34 cellular contexts compared by ENCODE assay signal in genomic region chr13:29808264-29808663, GRCh38.
"Had no signal": no experiment of that assay in that cellular context is flagged by ENCODE, and none has a peak within 500 bp of the region (broad histone marks: within the 10 kb centered on the region; RNA-seq: fewer than 3 reads in every experiment).

No MANE protein-coding gene starts in this region.

- H3K27ac ChIP-seq: brain microvascular endothelial cell, coronary artery, dorsolateral prefrontal cortex had no signal

- H3K4me3 ChIP-seq: coronary artery, dorsolateral prefrontal cortex had no signal

- H3K27ac Mint-ChIP-seq: activated CD4-positive, alpha-beta memory T cell treated with anti-CD3 and anti-CD28 coated beads for 36 hours; activated CD4-positive, alpha-beta T cell treated with anti-CD3 and anti-CD28 coated beads for 36 hours; activated CD4-positive, alpha-beta T cell treated with anti-CD3 and anti-CD28 coated beads, Interleukin-2, amount 10 ng/mL, durations not matched to agents 24 days and 14 days; activated CD8-positive, alpha-beta memory T cell treated with anti-CD3 and anti-CD28 coated beads, Interleukin-2, amount 10 ng/mL, durations not matched to agents 7 days and 5 days; activated CD8-positive, alpha-beta T cell treated with anti-CD3 and anti-CD28 coated beads, Interleukin-2, amount 10 ng/mL, durations not matched to agents 7 days and 5 days; activated naive CD4-positive, alpha-beta T cell treated with anti-CD3 and anti-CD28 coated beads for 36 hours; activated naive CD8-positive, alpha-beta T cell treated with anti-CD3 and anti-CD28 coated beads, Interleukin-2, amount 10 ng/mL, durations not matched to agents 7 days and 5 days; activated T-helper 1 cell treated with anti-CD3 and anti-CD28 coated beads, Interleukin-12 subunit alpha, Interleukin-12 subunit beta, Interleukin-2, Interleukin-4 antibody, amounts not matched to agents 30 ng/mL and 10 ng/mL and 1 ng/mL, durations not matched to agents 14 hours and 24 hours and 36 hours; activated T-helper 2 cell treated with anti-CD3 and anti-CD28 coated beads, Interferon-gamma antibody, Interleukin-2, Interleukin-4, amounts not matched to agents 10 μg/mL and 5 μg/mL and 100 μg/mL, durations not matched to agents 14 hours and 24 hours and 36 hours; dendritic cell treated with granulocyte-macrophage colony-stimulating factor and Interleukin-4, amounts not matched to agents 40 ng/mL and 50 ng/mL, for 4 days; endodermal cell; T-helper 17 cell; T-helper 2 cell treated with Interferon-gamma antibody and Interleukin-4, amounts not matched to agents 5 μg/mL and 100 μg/mL, for 36 hours had no signal

- ATAC-seq: activated CD4-positive, alpha-beta T cell treated with anti-CD3 and anti-CD28 coated beads for 36 hours; activated CD8-positive, alpha-beta memory T cell treated with anti-CD3 and anti-CD28 coated beads, Interleukin-2, amount 10 ng/mL, durations not matched to agents 7 days and 5 days; activated CD8-positive, alpha-beta T cell treated with anti-CD3 and anti-CD28 coated beads, Interleukin-2, amount 10 ng/mL, durations not matched to agents 7 days and 5 days; esophagus mucosa; T-helper 17 cell had no signal

- H3K4me3 Mint-ChIP-seq: activated CD4-positive, alpha-beta memory T cell treated with anti-CD3 and anti-CD28 coated beads for 36 hours; activated CD4-positive, alpha-beta T cell treated with anti-CD3 and anti-CD28 coated beads for 36 hours; activated CD4-positive, alpha-beta T cell treated with anti-CD3 and anti-CD28 coated beads, Interleukin-2, amount 10 ng/mL, durations not matched to agents 24 days and 14 days; activated CD8-positive, alpha-beta memory T cell treated with anti-CD3 and anti-CD28 coated beads, Interleukin-2, amount 10 ng/mL, durations not matched to agents 7 days and 5 days; activated CD8-positive, alpha-beta T cell treated with anti-CD3 and anti-CD28 coated beads, Interleukin-2, amount 10 ng/mL, durations not matched to agents 7 days and 5 days; activated naive CD4-positive, alpha-beta T cell treated with anti-CD3 and anti-CD28 coated beads for 36 hours; activated naive CD4-positive, alpha-beta T cell treated with anti-CD3 and anti-CD28 coated beads, Interleukin-2, amount 50 U/mL, for 24 hours; activated naive CD8-positive, alpha-beta T cell treated with anti-CD3 and anti-CD28 coated beads, Interleukin-2, amount 10 ng/mL, durations not matched to agents 7 days and 5 days; activated T-helper 1 cell treated with anti-CD3 and anti-CD28 coated beads, Interleukin-12 subunit alpha, Interleukin-12 subunit beta, Interleukin-2, Interleukin-4 antibody, amounts not matched to agents 30 ng/mL and 10 ng/mL and 1 ng/mL, durations not matched to agents 14 hours and 24 hours and 36 hours; central memory CD8-positive, alpha-beta T cell; dendritic cell treated with granulocyte-macrophage colony-stimulating factor and Interleukin-4, amounts not matched to agents 40 ng/mL and 50 ng/mL, for 4 days; endodermal cell; T-helper 17 cell; T-helper 2 cell treated with Interferon-gamma antibody and Interleukin-4, amounts not matched to agents 5 μg/mL and 100 μg/mL, for 36 hours had no signal

- DNase-seq: activated CD4-positive, alpha-beta memory T cell treated with anti-CD3 and anti-CD28 coated beads for 36 hours; activated CD4-positive, alpha-beta T cell treated with anti-CD3 and anti-CD28 coated beads for 36 hours; activated CD4-positive, alpha-beta T cell treated with anti-CD3 and anti-CD28 coated beads, Interleukin-2, amount 10 ng/mL, durations not matched to agents 24 days and 14 days; activated CD4-positive, CD25-positive, alpha-beta regulatory T cell; activated CD4-positive, CD25-positive, alpha-beta regulatory T cell treated with anti-CD3 and anti-CD28 coated beads, Interleukin-2, amount 50 U/mL, for 72 hours; activated CD8-positive, alpha-beta memory T cell treated with anti-CD3 and anti-CD28 coated beads, Interleukin-2, amount 10 ng/mL, durations not matched to agents 7 days and 5 days; activated CD8-positive, alpha-beta memory T cell treated with anti-CD3 and anti-CD28 coated beads, Interleukin-2, amount 50 U/mL, for 4 hours; activated CD8-positive, alpha-beta T cell treated with anti-CD3 and anti-CD28 coated beads, Interleukin-2, amount 10 ng/mL, durations not matched to agents 7 days and 5 days; activated effector memory CD4-positive, alpha-beta T cell treated with anti-CD3 and anti-CD28 coated beads, Interleukin-2, amount 50 U/mL, for 16 hours; activated naive CD4-positive, alpha-beta T cell treated with anti-CD3 and anti-CD28 coated beads for 36 hours; activated naive CD8-positive, alpha-beta T cell treated with anti-CD3 and anti-CD28 coated beads, Interleukin-2, amount 10 ng/mL, durations not matched to agents 7 days and 5 days; activated T-cell treated with anti-CD3 and anti-CD28 coated beads, Interleukin-2, amount 50 U/mL, for 1 hour; activated T-cell treated with anti-CD3 and anti-CD28 coated beads, Interleukin-2, amount 50 U/mL, for 48 hours; amniotic stem cell; anterior cingulate cortex; brain microvascular endothelial cell; dorsolateral prefrontal cortex; effector memory CD4-positive, alpha-beta T cell; endodermal cell; foreskin fibroblast; head of caudate nucleus; T-helper 17 cell; T1000 had no signal

- H3K9me3 Mint-ChIP-seq: activated CD4-positive, alpha-beta T cell treated with anti-CD3 and anti-CD28 coated beads, Interleukin-2, amount 10 ng/mL, durations not matched to agents 24 days and 14 days; activated naive CD4-positive, alpha-beta T cell treated with anti-CD3 and anti-CD28 coated beads, Interleukin-2, amount 50 U/mL, for 24 hours; activated T-helper 1 cell treated with anti-CD3 and anti-CD28 coated beads, Interleukin-12 subunit alpha, Interleukin-12 subunit beta, Interleukin-2, Interleukin-4 antibody, amounts not matched to agents 30 ng/mL and 10 ng/mL and 1 ng/mL, durations not matched to agents 14 hours and 24 hours and 36 hours; activated T-helper 2 cell treated with anti-CD3 and anti-CD28 coated beads, Interferon-gamma antibody, Interleukin-2, Interleukin-4, amounts not matched to agents 10 μg/mL and 5 μg/mL and 100 μg/mL, durations not matched to agents 14 hours and 24 hours and 36 hours; central memory CD8-positive, alpha-beta T cell; dendritic cell treated with granulocyte-macrophage colony-stimulating factor and Interleukin-4, amounts not matched to agents 40 ng/mL and 50 ng/mL, for 4 days; endodermal cell; T-helper 2 cell treated with Interferon-gamma antibody and Interleukin-4, amounts not matched to agents 5 μg/mL and 100 μg/mL, for 36 hours had no signal

- H3K36me3 Mint-ChIP-seq: activated CD4-positive, alpha-beta memory T cell treated with anti-CD3 and anti-CD28 coated beads for 36 hours; activated naive CD4-positive, alpha-beta T cell treated with anti-CD3 and anti-CD28 coated beads, Interleukin-2, amount 50 U/mL, for 24 hours had no signal

- H3K36me3 ChIP-seq: brain microvascular endothelial cell had no signal

- H3K27me3 Mint-ChIP-seq: activated CD4-positive, alpha-beta memory T cell treated with anti-CD3 and anti-CD28 coated beads for 36 hours; activated CD4-positive, alpha-beta T cell treated with anti-CD3 and anti-CD28 coated beads for 36 hours; activated CD4-positive, alpha-beta T cell treated with anti-CD3 and anti-CD28 coated beads, Interleukin-2, amount 10 ng/mL, durations not matched to agents 24 days and 14 days; activated CD8-positive, alpha-beta memory T cell treated with anti-CD3 and anti-CD28 coated beads, Interleukin-2, amount 10 ng/mL, durations not matched to agents 7 days and 5 days; activated naive CD4-positive, alpha-beta T cell treated with anti-CD3 and anti-CD28 coated beads, Interleukin-2, amount 50 U/mL, for 24 hours; activated naive CD8-positive, alpha-beta T cell treated with anti-CD3 and anti-CD28 coated beads, Interleukin-2, amount 10 ng/mL, durations not matched to agents 7 days and 5 days; central memory CD8-positive, alpha-beta T cell; dendritic cell treated with granulocyte-macrophage colony-stimulating factor and Interleukin-4, amounts not matched to agents 40 ng/mL and 50 ng/mL, for 4 days; T-helper 17 cell had no signal

- FAIRE-seq: astrocyte, bronchial epithelial cell, frontal cortex had no signal

- H3K27me3 ChIP-seq: brain microvascular endothelial cell, dorsolateral prefrontal cortex had no signal
